15 cellular contexts compared by ENCODE assay signal in genomic region chr20:45898285-45898684, GRCh38. TPM values are rescaled to one million over a fixed set of nuclear protein-coding genes. Genes with fewer than 3 reads are reported as not detected.
DNase-seq lines count a peak whose midpoint lies in the region; ATAC-seq, FAIRE-seq and TF ChIP-seq lines count a peak whose summit lies in the region.
"Had no signal": no experiment of that assay in that cellular context is flagged by ENCODE, and none has a peak within 500 bp of the region (broad histone marks: within the 10 kb centered on the region; RNA-seq: fewer than 3 reads in every experiment).

No MANE protein-coding gene starts in this region.

- no peak for DNase-seq in MCF 10A (ENCODE audit: unreplicated experiment)
- DNase-seq in breast epithelium (ENCODE audit: low spot score in 2 of 2), result no peak
- peak; percentile 56 for DNase-seq in kidney
- DNase-seq in stimulated activated effector memory CD8-positive, alpha-beta T cell treated with anti-CD3 and anti-CD28 coated beads, Interleukin-12 subunit alpha, Interleukin-12 subunit beta, amount 100 ng/mL, for 72 hours (ENCODE audit: low spot score in 2 of 2), result no peak
- DNase-seq: AML-193, DMS79 treated with DMSO at 0.1 percent for 48 hours, GOT3, NCI-H1105 treated with DMSO at 0.1 percent for 48 hours, NCI-H1694 treated with DMSO at 0.1 percent for 48 hours, NCI-H510A, NCI-H774, OCI-M1 had no signal

- TF ChIP-seq CTCF in MCF 10A (IDR thresholded peaks at IDR 0.05; ENCODE audit: unreplicated experiment) (no peak), breast epithelium (IDR thresholded peaks at IDR 0.05) (no peak), kidney (IDR thresholded peaks at IDR 0.05; ENCODE audit: borderline replicate concordance, extremely low read depth, insufficient read depth) (no peak)

- no peak for TF ChIP-seq POLR2A in breast epithelium (IDR thresholded peaks at IDR 0.05)

- H3K4me3 ChIP-seq in breast epithelium, result no peak overlapping the region
- no peak overlapping the region for H3K4me3 ChIP-seq in kidney (ENCODE audit: low read length in 2 of 2)

- intact Hi-C loops in MCF 10A (cut with micrococcal nuclease) (no loop called here), breast epithelium (cut with DNase I; ENCODE audit: low total_unique reads) (no loop called here), kidney (cut with DNase I) (no loop called here)

- no peak overlapping the region for H3K27ac Mint-ChIP-seq in MCF 10A (ENCODE audit: low read depth, unreplicated experiment)
- H3K27ac Mint-ChIP-seq in stimulated activated effector memory CD8-positive, alpha-beta T cell treated with anti-CD3 and anti-CD28 coated beads, Interleukin-12 subunit alpha, Interleukin-12 subunit beta, amount 100 ng/mL, for 72 hours, result no peak overlapping the region

- no peaks in the 10 kb centered on the region for H3K9me3 Mint-ChIP-seq in MCF 10A (ENCODE audit: unreplicated experiment)
- H3K9me3 Mint-ChIP-seq in stimulated activated effector memory CD8-positive, alpha-beta T cell treated with anti-CD3 and anti-CD28 coated beads, Interleukin-12 subunit alpha, Interleukin-12 subunit beta, amount 100 ng/mL, for 72 hours, result no peaks in the 10 kb centered on the region

- H3K36me3 ChIP-seq in breast epithelium (no peaks in the 10 kb centered on the region), kidney (ENCODE audit: control insufficient read depth in 1 of 2, insufficient read depth in 2 of 2, low read length in 2 of 2) (peaks cover 25 to 29% of the 10 kb centered on the region in 2 donors)

- H3K36me3 Mint-ChIP-seq in MCF 10A (ENCODE audit: insufficient read depth, unreplicated experiment), result peaks cover 16% of the 10 kb centered on the region
- H3K36me3 Mint-ChIP-seq in stimulated activated effector memory CD8-positive, alpha-beta T cell treated with anti-CD3 and anti-CD28 coated beads, Interleukin-12 subunit alpha, Interleukin-12 subunit beta, amount 100 ng/mL, for 72 hours, result peaks cover 59% of the 10 kb centered on the region

- POLR2A ChIA-PET in MCF 10A (lab: Yijun Ruan, JAX), result interaction anchor here (1.3 to 2.2 kb wide), 2 partner anchors 9 to 17 kb away, joined by 3 to 7 read pairs; partner anchors contain the start of gene ZSWIM1

- H3K9me3 ChIP-seq in breast epithelium (no peaks in the 10 kb centered on the region), kidney (ENCODE audit: control insufficient read depth in 1 of 2, low read length in 2 of 2) (no peaks in the 10 kb centered on the region)

- FAIRE-seq in kidney (lab: Jason Lieb, UNC), result no peak

- H3K27me3 Mint-ChIP-seq in MCF 10A (ENCODE audit: insufficient read depth, unreplicated experiment), result no peaks in the 10 kb centered on the region

- H3K27ac ChIP-seq in breast epithelium (no peak overlapping the region), kidney (ENCODE audit: low read depth in 2 of 2, low read length in 2 of 2) (no peak overlapping the region)
- H3K27ac ChIP-seq: 22Rv1, C4-2B had no signal

- H3K9ac ChIP-seq in kidney (ENCODE audit: low read length in 2 of 2), result no peak overlapping the region

- CTCF ChIA-PET in MCF 10A (lab: Yijun Ruan, JAX), result no interaction called here

- no peak for ATAC-seq in stimulated activated effector memory CD8-positive, alpha-beta T cell treated with anti-CD3 and anti-CD28 coated beads, Interleukin-12 subunit alpha, Interleukin-12 subunit beta, amount 100 ng/mL, for 72 hours
- ATAC-seq: HCT116 had no signal

- H3K4me1 ChIP-seq in breast epithelium (no peaks in the 10 kb centered on the region), kidney (ENCODE audit: control insufficient read depth in 1 of 2, insufficient read depth in 1 of 2, low read depth in 1 of 2, low read length in 2 of 2) (no peaks in the 10 kb centered on the region)

- no peaks in the 10 kb centered on the region for H3K27me3 ChIP-seq in breast epithelium

- no peaks in the 10 kb centered on the region for H3K4me1 Mint-ChIP-seq in MCF 10A (ENCODE audit: insufficient read depth, unreplicated experiment)
- peaks cover 9% of the 10 kb centered on the region for H3K4me1 Mint-ChIP-seq in stimulated activated effector memory CD8-positive, alpha-beta T cell treated with anti-CD3 and anti-CD28 coated beads, Interleukin-12 subunit alpha, Interleukin-12 subunit beta, amount 100 ng/mL, for 72 hours

- H3K4me3 Mint-ChIP-seq in MCF 10A (ENCODE audit: unreplicated experiment), result no peak overlapping the region
- no peak overlapping the region for H3K4me3 Mint-ChIP-seq in stimulated activated effector memory CD8-positive, alpha-beta T cell treated with anti-CD3 and anti-CD28 coated beads, Interleukin-12 subunit alpha, Interleukin-12 subunit beta, amount 100 ng/mL, for 72 hours

- TSS peak; percentile 54 for BruUV-seq in MCF 10A (replicated peaks; lab: Mats Ljungman, UMichigan)

RNA-seq across cellular contexts. Expression of gene CTSA, which starts 7.2 kb away (rescaled TPM):
- total RNA-seq in MCF 10A (2022) (25.3 and 39.1 TPM in 2 replicates), breast epithelium (100 to 1,000 TPM in 1 of 3 donors, 10 to 100 TPM in 2; 42.0 to 136 (median 55.6) TPM), kidney (180 TPM)
- 408 TPM for polyA plus RNA-seq in kidney (ENCODE audit: insufficient read depth, low read depth, low replicate concordance)

RNA-seq across cellular contexts. Expression of gene NEURL2, which starts 7.3 kb away (rescaled TPM):
- total RNA-seq in MCF 10A (2022), result 2.0 and 2.5 TPM in 2 replicates
- total RNA-seq in breast epithelium, result 1 to 10 TPM; 7.5 to 9.7 (median 8.8) TPM
- 27.5 TPM for total RNA-seq in kidney
- 37.3 TPM for polyA plus RNA-seq in kidney (ENCODE audit: insufficient read depth, low read depth, low replicate concordance)

RNA-seq across cellular contexts. Expression of gene SPATA25, which starts 10.9 kb away (rescaled TPM):
- total RNA-seq in MCF 10A (2022) (0.72 and 0.74 TPM in 2 replicates), breast epithelium (1 to 10 TPM; 3.4 to 3.9 (median 3.7) TPM), kidney (6.7 TPM)
- 6.7 TPM for polyA plus RNA-seq in kidney (ENCODE audit: insufficient read depth, low read depth, low replicate concordance)

RNA-seq across cellular contexts. Expression of gene PLTP, which starts 13.7 kb away (rescaled TPM):
- total RNA-seq in MCF 10A (2022) (0.20 and 0.37 TPM in 2 replicates), breast epithelium (100 to 1,000 TPM in 1 of 3 donors, 10 to 100 TPM in 2; 78.3 to 405 (median 100.0) TPM), kidney (345 TPM)
- polyA plus RNA-seq in kidney (ENCODE audit: insufficient read depth, low read depth, low replicate concordance), result 790 TPM

RNA-seq across cellular contexts. Expression of gene ZSWIM1, which starts 17.3 kb away (rescaled TPM):
- total RNA-seq in MCF 10A (2022), result 7.6 and 10.3 TPM in 2 replicates
- total RNA-seq in breast epithelium, result 10 to 100 TPM in 1 of 3 donors, 1 to 10 TPM in 2; 6.9 to 11.4 (median 7.5) TPM
- 13.1 TPM for total RNA-seq in kidney
- 6.7 TPM for polyA plus RNA-seq in kidney (ENCODE audit: insufficient read depth, low read depth, low replicate concordance)
